ENCODE assay signal across 11 cellular contexts in genomic region chr11:3043315-3043871, GRCh38. TPM values are rescaled to one million over a fixed set of nuclear protein-coding genes. Genes with fewer than 3 reads are reported as not detected.
DNase-seq lines count a peak whose midpoint lies in the region; ATAC-seq, FAIRE-seq and TF ChIP-seq lines count a peak whose summit lies in the region.
"Had no signal": no experiment of that assay in that cellular context is flagged by ENCODE, and none has a peak within 500 bp of the region (broad histone marks: within the 10 kb centered on the region; RNA-seq: fewer than 3 reads in every experiment).

No MANE protein-coding gene starts in this region.

- no peaks in the 10 kb centered on the region for H3K27me3 ChIP-seq in GM12878 (replicated peaks in 1 of 2; ENCODE audit: control insufficient read depth in 2 of 2, insufficient read depth in 2 of 2, low read length in 1 of 2)
- H3K27me3 ChIP-seq in left ventricle myocardium inferior (ENCODE audit: low read depth): no peaks in the 10 kb centered on the region

- RAD21 ChIA-PET in GM12878 (lab: Charles Lee; ENCODE audit: unreplicated experiment): interaction anchor here (1.0 kb wide), 1 partner anchor 48 kb away, joined by 3 read pairs; no protein-coding TSS in a partner anchor

- H3K36me3 ChIP-seq in GM12878 (ENCODE audit: control insufficient read depth in 2 of 2, insufficient read depth in 2 of 2, low read length in 1 of 2) (peaks cover 18 to 31% of the 10 kb centered on the region in 2 experiments; a peak in 3 of 4 replicates), left ventricle myocardium inferior (peaks cover 38% of the 10 kb centered on the region)

- H2AFZ ChIP-seq in GM12878 (ENCODE audit: control insufficient read depth, low read depth, low read length): no peak overlapping the region

- no peak overlapping the region for H3K4me2 ChIP-seq in GM12878 (ENCODE audit: control insufficient read depth, insufficient read depth)

- H3K27ac ChIP-seq in GM12878 (ENCODE audit: control insufficient read depth, insufficient read depth) (no peak overlapping the region), left ventricle myocardium inferior (replicated peaks) (peak overlapping the region; percentile 80)

- H3K9me3 ChIP-seq in GM12878 (replicated peaks; ENCODE audit: control insufficient read depth, insufficient read depth, low read length) (no peaks in the 10 kb centered on the region), left ventricle myocardium inferior (replicated peaks) (no peaks in the 10 kb centered on the region)

- TF ChIP-seq POLR2A in GM12878 (IDR thresholded peaks at IDR 0.05; ENCODE audit: low read depth, low read length): 0 out of 2 replicates have a peak, but pooled peaks have one; percentile 16

- 96% methylated on average over 13 of the region's 16 CpGs for WGBS in GM12878 (ENCODE audit: insufficient coverage, insufficient replicate concordance, low lambda C conversion rate, missing lambda C conversion rate)

- ATAC-seq in GM12878 (no peak), HG02763 (IDR thresholded peaks at IDR 0.05; ENCODE audit: unreplicated experiment) (no peak), HG03139 (IDR thresholded peaks at IDR 0.05; ENCODE audit: unreplicated experiment) (no peak), HG03025 (IDR thresholded peaks at IDR 0.05; ENCODE audit: low FRiP score, unreplicated experiment) (no peak)

- H3K4me1 ChIP-seq in GM12878 (ENCODE audit: control insufficient read depth, insufficient read depth, low read length) (no peaks in the 10 kb centered on the region), left ventricle myocardium inferior (peaks cover 40% of the 10 kb centered on the region)

- H4K20me1 ChIP-seq in GM12878 (ENCODE audit: control insufficient read depth, insufficient read depth): no peaks in the 10 kb centered on the region

- H3K79me2 ChIP-seq in GM12878 (ENCODE audit: control insufficient read depth, insufficient read depth, low read length): peaks cover 12% of the 10 kb centered on the region

- CTCF ChIA-PET in GM12878 (lab: Yijun Ruan, JAX): interaction anchor here (1.3 kb wide), 1 partner anchor 48 kb away, joined by 3 read pairs; no protein-coding TSS in a partner anchor

- POLR2A ChIA-PET in GM12878 (lab: Charles Lee): no interaction called here

- intact Hi-C loops in GM12878 (cut with micrococcal nuclease; ENCODE audit: unreplicated experiment) (no loop called here), left ventricle myocardium inferior (cut with micrococcal nuclease) (no loop called here)

- no peak overlapping the region for H3K9ac ChIP-seq in GM12878 (ENCODE audit: control insufficient read depth, insufficient read depth, low read length)

- SMC1A ChIA-PET in GM12878 (lab: Charles Lee; ENCODE audit: uncharacterized antibody, unreplicated experiment): interaction anchor here (1.0 kb wide), 1 partner anchor 21 kb away, joined by 3 read pairs; no protein-coding TSS in a partner anchor

- no peak for TF ChIP-seq EP300 in GM12878 (IDR thresholded peaks at IDR 0.05; ENCODE audit: borderline replicate concordance in 1 of 2, control insufficient read depth in 1 of 2, low read depth in 2 of 2, low read length in 2 of 2)

- TF ChIP-seq RAD21 in GM12878 (IDR thresholded peaks at IDR 0.05; ENCODE audit: insufficient read depth, low read depth, low read length): no peak

- no TSS peak for BruUV-seq in GM12878 (replicated peaks; lab: Mats Ljungman, UMichigan)

- FAIRE-seq in GM12878 (lab: Jason Lieb, UNC): no peak

- DNase-seq in EH (ENCODE audit: low read depth) (peak; percentile 36), GM12878 (ENCODE audit: low read depth, low spot score) (no peak), left ventricle myocardium inferior (peak; percentile 80), renal cortical epithelial cell (ENCODE audit: low read depth) (peak; percentile 61), ecto neural progenitor cell (ENCODE audit: low spot score) (no peak)
- DNase-seq: activated CD4-positive, alpha-beta T cell treated with anti-CD3 and anti-CD28 coated beads for 1 hour; OCI-M1; stimulated activated CD4-positive, alpha-beta T cell treated with anti-CD3 and anti-CD28 coated beads, Interleukin-2, amount 100 ng/mL, for 48 hours had no signal

- H3K4me3 ChIP-seq in GM12878 (no peak overlapping the region), left ventricle myocardium inferior (no peak overlapping the region)

- in situ Hi-C loops in GM12878 (cut with MboI): loop anchor here (5.0 kb wide), 1 partner anchor 49 kb away; no protein-coding TSS in a partner anchor

- no peak for TF ChIP-seq CTCF in GM12878 (IDR thresholded peaks at IDR 0.05 in 2 of 3, conservative IDR thresholded peaks at IDR 0.05 in 1 of 3; ENCODE audit: control insufficient read depth in 2 of 3, extremely low read depth in 1 of 3, insufficient read depth in 1 of 3, low read depth in 3 of 3, low read length in 3 of 3)
- no peak for TF ChIP-seq CTCF in left ventricle myocardium inferior (IDR thresholded peaks at IDR 0.05; ENCODE audit: borderline replicate concordance)

TF ChIP-seq in GM12878, 131 proteins besides CTCF, POLR2A, EP300 and RAD21:
- no peak for TF ChIP-seq CREM (IDR thresholded peaks at IDR 0.05; ENCODE audit: low read depth)
- no peak for TF ChIP-seq JUNB (IDR thresholded peaks at IDR 0.05)
- TF ChIP-seq FOXK2 (IDR thresholded peaks at IDR 0.05): no peak
- TF ChIP-seq PAX5 (IDR thresholded peaks at IDR 0.05; ENCODE audit: borderline replicate concordance, low read depth, low read length): no peak
- no peak for TF ChIP-seq E2F4 (IDR thresholded peaks at IDR 0.05; ENCODE audit: low read depth, low read length)
- no peak for TF ChIP-seq JUND (IDR thresholded peaks at IDR 0.05; ENCODE audit: low read depth, low read length)
- TF ChIP-seq SREBF2 (IDR thresholded peaks at IDR 0.05; ENCODE audit: low read length): no peak

RNA-seq across cellular contexts. Expression of gene CARS1, which starts 13.8 kb away (rescaled TPM):
- total RNA-seq in GM12878 (2013; cell fraction: nucleolus; rRNA removed): 82.2 and 99.9 TPM in 2 replicates
- 42.2 and 44.1 TPM in 2 replicates for total RNA-seq in GM12878 (2014; rRNA removed)
- 32.9 and 33.9 TPM in 2 replicates for total RNA-seq in GM12878 (2014; rRNA removed; fragmentation: Illumina TruSeq; extraction: Trizol)
- total RNA-seq in GM12878 (2021): 49.2 TPM in 2 replicates
- 31.3 TPM for polyA plus RNA-seq in GM12878 (2011; ENCODE audit: low read depth)
- polyA plus RNA-seq in GM12878 (2011; rRNA removed): 51.4 and 60.6 TPM in 2 replicates
- polyA plus RNA-seq in GM12878 (2011; cell fraction: cytosol; rRNA removed): 43.0 and 45.6 TPM in 2 replicates
- polyA plus RNA-seq in GM12878 (2011; cell fraction: nucleus; rRNA removed): 128 and 145 TPM in 2 replicates
- 44.0 and 47.5 TPM in 2 replicates for polyA plus RNA-seq in GM12878 (2012)
- polyA plus RNA-seq in GM12878 (2014; fragmentation: Illumina TruSeq; extraction: Trizol): 35.7 and 42.9 TPM in 2 replicates
- 10 to 100 TPM in 1 of 2 experiments, 1 to 10 TPM in 1; 7.8 to 19.7 TPM for polyA plus RNA-seq in GM12878 (2014; fragmentation: Nextera tagmentation; extraction: Ambion mirVana)
- 51.0 and 52.5 TPM in 2 replicates for polyA plus RNA-seq in GM12878 (2014; rRNA removed)
- polyA plus RNA-seq in GM12878 (2016; fragmentation: Nextera tagmentation; extraction: Ambion mirVana): 10 to 100 TPM; 48.6 to 51.7 TPM
- 41.5 and 48.6 TPM in 2 replicates for polyA minus RNA-seq in GM12878 (2011; rRNA and poly(A)+ RNA removed)
- polyA minus RNA-seq in GM12878 (2011; cell fraction: cytosol; rRNA and poly(A)+ RNA removed): 16.4 and 20.3 TPM in 2 replicates
- 46.5 and 65.3 TPM in 2 replicates for polyA minus RNA-seq in GM12878 (2011; cell fraction: nucleus; rRNA and poly(A)+ RNA removed)
- total RNA-seq in left ventricle myocardium inferior: 14.3 TPM
- total RNA-seq in renal cortical epithelial cell: 52.4 and 63.7 TPM in 2 replicates

RNA-seq across cellular contexts. Expression of gene NAP1L4, which starts 51.3 kb away (rescaled TPM):
- 427 and 452 TPM in 2 replicates for total RNA-seq in GM12878 (2013; cell fraction: nucleolus; rRNA removed)
- total RNA-seq in GM12878 (2014; rRNA removed) (103 and 107 TPM in 2 replicates), GM12878 (2014; rRNA removed; fragmentation: Illumina TruSeq; extraction: Trizol) (100 and 101 TPM in 2 replicates), GM12878 (2021) (128 and 130 TPM in 2 replicates), left ventricle myocardium inferior (175 TPM), renal cortical epithelial cell (144 and 273 TPM in 2 replicates)
- 48.1 TPM for polyA plus RNA-seq in GM12878 (2011; ENCODE audit: low read depth)
- polyA plus RNA-seq in GM12878 (2011; rRNA removed) (100 and 159 TPM in 2 replicates), GM12878 (2014; fragmentation: Illumina TruSeq; extraction: Trizol) (127 and 140 TPM in 2 replicates), GM12878 (2014; fragmentation: Nextera tagmentation; extraction: Ambion mirVana) (10 to 100 TPM; 24.8 to 44.0 TPM), GM12878 (2014; rRNA removed) (121 TPM in 2 replicates), GM12878 (2016; fragmentation: Nextera tagmentation; extraction: Ambion mirVana) (100 to 1,000 TPM; 181 to 198 TPM)
- 64.8 and 80.3 TPM in 2 replicates for polyA plus RNA-seq in GM12878 (2011; cell fraction: cytosol; rRNA removed)
- polyA plus RNA-seq in GM12878 (2011; cell fraction: nucleus; rRNA removed): 141 and 157 TPM in 2 replicates
- polyA plus RNA-seq in GM12878 (2012): 71.3 and 83.1 TPM in 2 replicates
- polyA minus RNA-seq in GM12878 (2011; rRNA and poly(A)+ RNA removed): 62.6 and 97.0 TPM in 2 replicates
- 28.8 and 30.2 TPM in 2 replicates for polyA minus RNA-seq in GM12878 (2011; cell fraction: cytosol; rRNA and poly(A)+ RNA removed)
- 52.5 and 71.7 TPM in 2 replicates for polyA minus RNA-seq in GM12878 (2011; cell fraction: nucleus; rRNA and poly(A)+ RNA removed)

Comparison
In these comparisons a context has a peak if more than half of its experiments do, and no peak if none do; other contexts are left out.
1. DNase-seq: peak in EH (single experiment), left ventricle myocardium inferior (single experiment) and renal cortical epithelial cell (single experiment); none in GM12878 (single experiment) and ecto neural progenitor cell (single experiment).